8 cellular contexts compared by ENCODE assay signal in the genomic region with DNA sequence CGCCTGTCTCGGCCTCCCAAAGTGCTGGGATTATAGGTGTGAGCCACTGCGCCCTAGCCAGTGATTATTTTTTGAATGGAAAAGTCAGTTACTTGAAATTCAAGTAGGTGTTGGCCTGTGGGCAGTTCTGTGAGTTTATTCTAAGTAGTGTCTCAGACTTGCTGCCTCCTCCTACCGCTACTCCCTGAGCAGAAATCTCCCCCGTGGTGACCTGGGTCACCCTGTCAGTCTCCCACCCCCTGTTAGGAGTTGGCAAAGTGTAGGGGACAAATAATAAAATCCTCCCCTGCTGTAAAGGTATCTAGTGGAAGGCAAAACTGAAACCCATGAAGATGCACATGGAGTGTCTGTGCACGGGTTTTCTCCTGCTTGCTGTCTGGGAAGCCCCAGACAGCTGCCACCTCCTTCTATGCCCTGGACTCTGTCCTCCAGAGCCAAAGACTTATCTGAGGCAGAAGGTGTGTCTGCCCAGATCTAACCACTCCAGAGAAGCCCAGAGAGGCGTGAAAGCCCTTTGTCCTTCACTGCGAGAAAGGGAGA. TPM values are rescaled to one million over a fixed set of nuclear protein-coding genes. Genes with fewer than 3 reads are reported as not detected.
DNase-seq lines count a peak whose midpoint lies in the region; ATAC-seq and TF ChIP-seq lines count a peak whose summit lies in the region.

No MANE protein-coding gene starts in this region.

- H3K4me3 Mint-ChIP-seq in MCF 10A (ENCODE audit: unreplicated experiment) (no peak overlapping the region), mesothelial cell of epicardium (no peak overlapping the region), type B pancreatic cell (no peak overlapping the region)

- POLR2A ChIA-PET in MCF 10A (lab: Yijun Ruan, JAX): interaction anchor here (0.5 to 2.5 kb wide), 12 partner anchors 12 to 131 kb away, joined by 3 to 14 read pairs (median 4); a partner anchor contains a TSS

- no peaks in the 10 kb centered on the region for H3K9me3 Mint-ChIP-seq in MCF 10A (ENCODE audit: unreplicated experiment)
- no peaks in the 10 kb centered on the region for H3K9me3 Mint-ChIP-seq in mesothelial cell of epicardium
- no peaks in the 10 kb centered on the region for H3K9me3 Mint-ChIP-seq in type B pancreatic cell

- TF ChIP-seq CTCF in breast epithelium (IDR thresholded peaks at IDR 0.05) (no peak), MCF 10A (IDR thresholded peaks at IDR 0.05; ENCODE audit: unreplicated experiment) (no peak), body of pancreas (IDR thresholded peaks at IDR 0.05) (no peak), mesothelial cell of epicardium (IDR thresholded peaks at IDR 0.05; ENCODE audit: unreplicated experiment) (no peak), type B pancreatic cell (conservative IDR thresholded peaks at IDR 0.05) (no peak)

- H3K27ac Mint-ChIP-seq in MCF 10A (ENCODE audit: low read depth, unreplicated experiment) (no peak overlapping the region), mesothelial cell of epicardium (peak overlapping the region; percentile 67), type B pancreatic cell (peak overlapping the region; percentile 89)

- 61 to 71% methylated on average over 8 of the region's 8 CpGs for WGBS in body of pancreas, 2 donors

- peaks cover 11% of the 10 kb centered on the region for H3K36me3 ChIP-seq in breast epithelium
- H3K36me3 ChIP-seq in body of pancreas (replicated peaks in 1 of 2; ENCODE audit: insufficient read depth in 1 of 2, low read depth in 2 of 2): peaks cover 7 to 17% of the 10 kb centered on the region in 2 donors

- H3K4me1 ChIP-seq in breast epithelium (no peaks in the 10 kb centered on the region), body of pancreas (peaks cover 8% of the 10 kb centered on the region)

- peaks cover 72% of the 10 kb centered on the region for H3K36me3 Mint-ChIP-seq in MCF 10A (ENCODE audit: insufficient read depth, unreplicated experiment)
- H3K36me3 Mint-ChIP-seq in mesothelial cell of epicardium: peaks cover 42% of the 10 kb centered on the region
- peaks cover 23% of the 10 kb centered on the region for H3K36me3 Mint-ChIP-seq in type B pancreatic cell

- no peak for ATAC-seq in body of pancreas

- TF ChIP-seq POLR2A in breast epithelium (IDR thresholded peaks at IDR 0.05) (no peak), body of pancreas (IDR thresholded peaks at IDR 0.05) (no peak)

- H3K27me3 Mint-ChIP-seq in MCF 10A (ENCODE audit: insufficient read depth, unreplicated experiment) (no peaks in the 10 kb centered on the region), mesothelial cell of epicardium (ENCODE audit: low read depth) (no peaks in the 10 kb centered on the region), type B pancreatic cell (no peaks in the 10 kb centered on the region)

- CTCF ChIA-PET in MCF 10A (lab: Yijun Ruan, JAX): interaction anchor here (0.7 to 2.4 kb wide), 24 partner anchors 10 to 281 kb away, joined by 3 to 27 read pairs (median 7); a partner anchor contains a TSS

- BruUV-seq in MCF 10A (replicated peaks; lab: Mats Ljungman, UMichigan): no TSS peak

- H3K27ac ChIP-seq in breast epithelium (peak overlapping the region; percentile 55 to 88), body of pancreas (peak overlapping the region in 3 of 4 donors; percentile 65 to 77 (median 70))

- H3K4me1 Mint-ChIP-seq in MCF 10A (ENCODE audit: insufficient read depth, unreplicated experiment) (peaks cover 10% of the 10 kb centered on the region), mesothelial cell of epicardium (peaks cover 4% of the 10 kb centered on the region), type B pancreatic cell (ENCODE audit: unreplicated experiment) (peaks cover 14% of the 10 kb centered on the region)

- DNase-seq in breast epithelium (ENCODE audit: low spot score in 2 of 2) (no peak), MCF 10A (ENCODE audit: unreplicated experiment) (no peak), body of pancreas (no peak), mesothelial cell of epicardium (ENCODE audit: low spot score in 2 of 2, unreplicated experiment in 2 of 2) (no peak), type B pancreatic cell (ENCODE audit: extremely low spot score, unreplicated experiment) (no peak), LoVo (ENCODE audit: low spot score) (no peak), amygdala (lab: John Stamatoyannopoulos, UW) (no peak)
- no peak for DNase-seq in activated CD4-positive, alpha-beta T cell treated with anti-CD3 and anti-CD28 coated beads, Interleukin-2, amount 50 U/mL, for 4 hours

- H3K27me3 ChIP-seq in breast epithelium: no peaks in the 10 kb centered on the region
- no peaks in the 10 kb centered on the region for H3K27me3 ChIP-seq in body of pancreas

- H3K9me3 ChIP-seq in breast epithelium (no peaks in the 10 kb centered on the region), body of pancreas (no peaks in the 10 kb centered on the region)

- H3K4me3 ChIP-seq in breast epithelium (no peak overlapping the region), body of pancreas (no peak overlapping the region)

- intact Hi-C loops in breast epithelium (cut with DNase I; ENCODE audit: low total_unique reads) (no loop called here), MCF 10A (cut with micrococcal nuclease) (loop anchor here (1.0 to 5.0 kb wide), 3 partner anchors 32 to 117 kb away; a partner anchor contains a TSS), body of pancreas (cut with DNase I) (no loop called here)

RNA-seq across cellular contexts. Expression of a gene that starts 26.3 kb away (rescaled TPM):
- total RNA-seq in breast epithelium: 10 to 100 TPM; 17.7 to 28.2 (median 22.5) TPM
- total RNA-seq in MCF 10A (2022): 28.7 and 39.0 TPM in 2 replicates
- 1 to 10 TPM; 7.6 to 9.6 TPM for total RNA-seq in body of pancreas
- total RNA-seq in mesothelial cell of epicardium: 15.0 to 18.9 TPM (median 15.1 TPM) in 3 replicates
- 19.0 and 20.4 TPM in 2 replicates for total RNA-seq in type B pancreatic cell (ENCODE audit: low replicate concordance)

RNA-seq across cellular contexts. Expression of a gene that starts 26.5 kb away (rescaled TPM):
- total RNA-seq in breast epithelium (100 to 1,000 TPM in 1 of 3 donors, 10 to 100 TPM in 2; 62.7 to 103 (median 73.5) TPM), MCF 10A (2022) (39.0 and 41.3 TPM in 2 replicates), body of pancreas (10 to 100 TPM; 42.5 to 47.2 TPM), mesothelial cell of epicardium (108 to 110 TPM (median 109 TPM) in 3 replicates), type B pancreatic cell (ENCODE audit: low replicate concordance) (119 and 120 TPM in 2 replicates)

RNA-seq across cellular contexts. Expression of a gene that starts 32.1 kb away (rescaled TPM):
- total RNA-seq in breast epithelium (10 to 100 TPM; 36.8 to 46.5 (median 42.3) TPM), MCF 10A (2022) (74.0 and 76.1 TPM in 2 replicates), body of pancreas (10 to 100 TPM; 18.2 to 25.4 TPM), mesothelial cell of epicardium (72.3 to 78.5 TPM (median 75.1 TPM) in 3 replicates), type B pancreatic cell (ENCODE audit: low replicate concordance) (64.9 and 78.1 TPM in 2 replicates)
